In genomic region chr3:61617651-61618050, GRCh38 we compare ENCODE assay signal across 19 cellular contexts. TPM values are rescaled to one million over a fixed set of nuclear protein-coding genes. Genes with fewer than 3 reads are reported as not detected.
DNase-seq lines count a peak whose midpoint lies in the region; ATAC-seq, FAIRE-seq and TF ChIP-seq lines count a peak whose summit lies in the region.
"Had no signal": no experiment of that assay in that cellular context is flagged by ENCODE, and none has a peak within 500 bp of the region (broad histone marks: within the 10 kb centered on the region; RNA-seq: fewer than 3 reads in every experiment).

No MANE protein-coding gene starts in this region.

- peak overlapping the region in 1 of 5 experiments; percentile 62 for H3K4me3 Mint-ChIP-seq in brain
- H3K4me3 Mint-ChIP-seq: CD4-positive, alpha-beta memory T cell had no signal

- H3K4me2 ChIP-seq in GM23248 (ENCODE audit: unreplicated experiment), result peak overlapping the region; percentile 34
- H3K4me2 ChIP-seq: BLaER1 had no signal

- H3K27ac Mint-ChIP-seq in brain, result peak overlapping the region in 4 of 5 experiments; percentile 33 to 78 (median 46)
- H3K27ac Mint-ChIP-seq: CD4-positive, alpha-beta memory T cell had no signal

- DNase-seq in GM23248 (no peak), mucosa of descending colon (no peak), small intestine (no peak), left lobe of liver (ENCODE audit: low spot score) (no peak), pancreas (no peak), ecto neural progenitor cell (ENCODE audit: low spot score) (no peak)
- DNase-seq in activated CD4-positive, alpha-beta T cell treated with anti-CD3 and anti-CD28 coated beads for 1 hour, result no peak
- DNase-seq: CD4-positive, alpha-beta memory T cell; DMS153; GDM1; NCI-H1092 treated with DMSO at 0.1 percent for 48 hours; NCI-H1694; NCI-H2081 treated with DMSO at 0.1 percent for 48 hours; NCI-H446 treated with DMSO at 0.1 percent for 48 hours; Peyer's patch had no signal

- H3K9ac ChIP-seq in GM23248, result no peak overlapping the region
- H3K9ac ChIP-seq: BLaER1 had no signal

- H3K27ac ChIP-seq in GM23248 (no peak overlapping the region), small intestine (ENCODE audit: low read depth in 1 of 2, low read length in 1 of 2) (peak overlapping the region; percentile 18 to 30), pancreas (no peak overlapping the region)
- H3K27ac ChIP-seq: BLaER1 had no signal

- H3K9me3 ChIP-seq in GM23248 (ENCODE audit: low read depth) (no peaks in the 10 kb centered on the region), mucosa of descending colon (no peaks in the 10 kb centered on the region), small intestine (ENCODE audit: control insufficient read depth, low read depth) (no peaks in the 10 kb centered on the region), pancreas (no peaks in the 10 kb centered on the region)
- H3K9me3 ChIP-seq: BLaER1, Peyer's patch had no signal

- H3K9me3 Mint-ChIP-seq in brain, result peaks cover 0 to 2% (median 0%) of the 10 kb centered on the region in 5 experiments

- 0 out of 2 replicates have a peak, but pooled peaks cover 3% of the 10 kb centered on the region for H3F3A ChIP-seq in GM23248 (ENCODE audit: insufficient read depth)

- ATAC-seq in mucosa of descending colon, result peak; percentile 28
- ATAC-seq in left lobe of liver, result no peak
- ATAC-seq in pancreas, result no peak
- ATAC-seq: K562 had no signal

- in situ Hi-C loops in GM23248 (cut with MboI), result no loop called here

- peaks cover 19% of the 10 kb centered on the region for H3K36me3 Mint-ChIP-seq in brain
- H3K36me3 Mint-ChIP-seq: CD4-positive, alpha-beta memory T cell had no signal

- 97 to 98% methylated on average over 6 of the region's 6 CpGs for WGBS in GM23248 (ENCODE audit: low coverage in 1 of 2, low lambda C conversion rate in 2 of 2, missing lambda C conversion rate in 2 of 2), 2 experiments
- 71 to 80% (median 75%) methylated on average over 6 of the region's 6 CpGs for WGBS in small intestine, 3 donors
- 83 to 86% methylated on average over 6 of the region's 6 CpGs for whole genome bisulfite sequencing in pancreas, 2 donors

- intact Hi-C loops in mucosa of descending colon (cut with DNase I, micrococcal nuclease), result no loop called here
- intact Hi-C loops in pancreas (cut with DNase I), result no loop called here

- FAIRE-seq in small intestine (lab: Jason Lieb, UNC), result no peak
- no peak for FAIRE-seq in pancreas (lab: Jason Lieb, UNC)
- FAIRE-seq: A204.1, K562 had no signal

- peaks cover 55% of the 10 kb centered on the region for H3K79me2 ChIP-seq in GM23248 (ENCODE audit: insufficient read depth)

- peaks cover 37% of the 10 kb centered on the region for H3K4me1 Mint-ChIP-seq in brain
- H3K4me1 Mint-ChIP-seq: CD4-positive, alpha-beta memory T cell had no signal

- H3K27me3 Mint-ChIP-seq in brain, result no peaks in the 10 kb centered on the region
- H3K27me3 Mint-ChIP-seq: CD4-positive, alpha-beta memory T cell had no signal

- peak overlapping the region; percentile 54 for H2AFZ ChIP-seq in GM23248

- H3K4me3 ChIP-seq in GM23248, result no peak overlapping the region
- no peak overlapping the region for H3K4me3 ChIP-seq in mucosa of descending colon
- H3K4me3 ChIP-seq in small intestine (ENCODE audit: low read depth in 1 of 2, low read length in 2 of 2), result no peak overlapping the region
- H3K4me3 ChIP-seq in pancreas, result no peak overlapping the region
- H3K4me3 ChIP-seq: BLaER1, K562, Peyer's patch had no signal

- H3K36me3 ChIP-seq in GM23248 (ENCODE audit: low read depth) (no peaks in the 10 kb centered on the region), mucosa of descending colon (ENCODE audit: low read depth) (no peaks in the 10 kb centered on the region), small intestine (ENCODE audit: control insufficient read depth in 2 of 2, insufficient read depth in 2 of 2, low read length in 2 of 2) (no peaks in the 10 kb centered on the region), pancreas (no peaks in the 10 kb centered on the region)
- H3K36me3 ChIP-seq: BLaER1, Peyer's patch had no signal

- H3K4me1 ChIP-seq in GM23248 (ENCODE audit: insufficient read depth) (peaks cover 17% of the 10 kb centered on the region), mucosa of descending colon (ENCODE audit: low read depth) (no peaks in the 10 kb centered on the region), small intestine (ENCODE audit: control insufficient read depth in 2 of 2, insufficient read depth in 1 of 2, low read depth in 1 of 2, low read length in 1 of 2) (no peaks in the 10 kb centered on the region), pancreas (no peaks in the 10 kb centered on the region)
- H3K4me1 ChIP-seq: BLaER1 had no signal

- H4K20me1 ChIP-seq in GM23248 (ENCODE audit: insufficient read depth), result no peaks in the 10 kb centered on the region
- H4K20me1 ChIP-seq: BLaER1 had no signal

- H3K27me3 ChIP-seq in GM23248 (replicated peaks; ENCODE audit: insufficient read depth) (no peaks in the 10 kb centered on the region), small intestine (ENCODE audit: control insufficient read depth in 2 of 2, insufficient read depth in 2 of 2, low read length in 2 of 2) (no peaks in the 10 kb centered on the region), pancreas (no peaks in the 10 kb centered on the region)
- H3K27me3 ChIP-seq: BLaER1, Peyer's patch had no signal

- H3K9me2 ChIP-seq in GM23248 (ENCODE audit: insufficient read depth), result no peaks in the 10 kb centered on the region

- TF ChIP-seq CTCF in brain (conservative IDR thresholded peaks at IDR 0.05), result no peak
- TF ChIP-seq CTCF in mucosa of descending colon (IDR thresholded peaks at IDR 0.05), result no peak
- no peak for TF ChIP-seq CTCF in pancreas (IDR thresholded peaks at IDR 0.05)

RNA-seq across cellular contexts. Expression of gene PTPRG, which starts 56.3 kb away (rescaled TPM):
- total RNA-seq in GM23248 (2014; rRNA removed; shearing (Covaris generic)), result 39.6 and 51.3 TPM in 2 replicates
- polyA plus RNA-seq in GM23248 (2016; fragmentation: Nextera tagmentation; extraction: Ambion mirVana), result 9.6 and 11.5 TPM in 2 replicates
- polyA plus RNA-seq in brain (ENCODE audit: insufficient read depth, low read depth, low replicate concordance), result 7.4 TPM
- 10 to 100 TPM; 28.9 to 54.7 (median 40.4) TPM for total RNA-seq in mucosa of descending colon
- 1 to 10 TPM in 2 of 3 donors, under 1 TPM in 1; 0.81 to 9.4 (median 1.8) TPM for polyA plus RNA-seq in small intestine
- 15.6 TPM for total RNA-seq in left lobe of liver
- total RNA-seq in pancreas, result 10 to 100 TPM in 4 of 6 donors, 1 to 10 TPM in 2; 6.4 to 20.5 (median 12.2) TPM
- polyA plus RNA-seq in pancreas, result 1 to 10 TPM; 2.8 to 3.1 TPM
- total RNA-seq: CD4-positive, alpha-beta memory T cell had no signal
- polyA plus RNA-seq: CD4-positive, alpha-beta memory T cell; K562 had no signal

Comparison
In these comparisons a context has a peak if more than half of its experiments do, and no peak if none do; other contexts are left out.
1. H3K27ac ChIP-seq: peak in small intestine (2 of 2); none in GM23248 (single experiment) and pancreas (0 of 4).